Comparison of ENCODE assay signal across 26 cellular contexts in genomic region chr20:43190332-43190953, GRCh38. TPM values are rescaled to one million over a fixed set of nuclear protein-coding genes. Genes with fewer than 3 reads are reported as not detected.
DNase-seq lines count a peak whose midpoint lies in the region; ATAC-seq and TF ChIP-seq lines count a peak whose summit lies in the region.
"Had no signal": no experiment of that assay in that cellular context is flagged by ENCODE, and none has a peak within 500 bp of the region (broad histone marks: within the 10 kb centered on the region; RNA-seq: fewer than 3 reads in every experiment).

No MANE protein-coding gene starts in this region.

- H3K4me3 ChIP-seq in GM23338 = peak overlapping the region; percentile 50
- peak overlapping the region; percentile 48 for H3K4me3 ChIP-seq in neural progenitor cell
- no peak overlapping the region for H3K4me3 ChIP-seq in OCI-LY7 (ENCODE audit: low read depth, low read length, poor library complexity, severe bottlenecking)
- H3K4me3 ChIP-seq in right cardiac atrium (ENCODE audit: low read length) = no peak overlapping the region
- H3K4me3 ChIP-seq: pancreas, sigmoid colon had no signal

- H3K27me3 Mint-ChIP-seq in GM23338 (ENCODE audit: insufficient read depth, low read depth, poor library complexity) = peaks cover 22% of the 10 kb centered on the region
- H3K27me3 Mint-ChIP-seq in glutamatergic neuron (ENCODE audit: unreplicated experiment) = peaks cover 12% of the 10 kb centered on the region
- H3K27me3 Mint-ChIP-seq in neural progenitor cell (ENCODE audit: insufficient read depth, low read depth) = peaks cover 36% of the 10 kb centered on the region
- H3K27me3 Mint-ChIP-seq in natural killer cell (ENCODE audit: low read depth in 2 of 2) = peaks cover 30 to 41% of the 10 kb centered on the region in 2 donors

- H3K27ac ChIP-seq in GM23338 (ENCODE audit: low read depth) (no peak overlapping the region), neural progenitor cell (no peak overlapping the region), OCI-LY7 (ENCODE audit: low read depth, low read length, poor library complexity, severe bottlenecking) (no peak overlapping the region), right cardiac atrium (ENCODE audit: low read length) (no peak overlapping the region)
- H3K27ac ChIP-seq: C4-2B, foreskin keratinocyte, pancreas, sigmoid colon had no signal

- H4K20me1 ChIP-seq in GM23338 (replicated peaks; ENCODE audit: insufficient read depth) = no peaks in the 10 kb centered on the region
- peaks cover 14% of the 10 kb centered on the region for H4K20me1 ChIP-seq in neural progenitor cell (ENCODE audit: low read depth)
- H4K20me1 ChIP-seq in OCI-LY7 (ENCODE audit: insufficient read depth, low read length) = no peaks in the 10 kb centered on the region

- H3K36me3 ChIP-seq in GM23338 (ENCODE audit: insufficient read depth) (no peaks in the 10 kb centered on the region), neural progenitor cell (no peaks in the 10 kb centered on the region), OCI-LY7 (ENCODE audit: insufficient read depth, low read length) (no peaks in the 10 kb centered on the region)
- H3K36me3 ChIP-seq: pancreas, sigmoid colon had no signal

- H3K4me2 ChIP-seq in GM23338 (peak overlapping the region; percentile 74), neural progenitor cell (peak overlapping the region; percentile 92), OCI-LY7 (ENCODE audit: low read length) (no peak overlapping the region)

- H3F3A ChIP-seq in GM23338 (replicated peaks; ENCODE audit: low read depth) (no peaks in the 10 kb centered on the region), neural progenitor cell (ENCODE audit: low read depth) (no peaks in the 10 kb centered on the region)

- no peak overlapping the region for H3K9ac ChIP-seq in neural progenitor cell

- no TSS peak for BruUV-seq in OCI-LY7 (replicated peaks; lab: Mats Ljungman, UMichigan)

- H3K36me3 Mint-ChIP-seq in GM23338 (ENCODE audit: low read depth) (peaks cover 14% of the 10 kb centered on the region; the same call in 2 of the 3 replicates), glutamatergic neuron (ENCODE audit: unreplicated experiment) (no peaks in the 10 kb centered on the region), neural progenitor cell (no peaks in the 10 kb centered on the region), natural killer cell (no peaks in the 10 kb centered on the region)

- H3K4me1 ChIP-seq in GM23338 (ENCODE audit: insufficient read depth) (no peaks in the 10 kb centered on the region), neural progenitor cell (no peaks in the 10 kb centered on the region), OCI-LY7 (ENCODE audit: insufficient read depth, low read length, poor library complexity, severe bottlenecking) (no peaks in the 10 kb centered on the region), right cardiac atrium (ENCODE audit: control insufficient read depth, insufficient read depth, low read length) (peaks cover 2% of the 10 kb centered on the region)
- H3K4me1 ChIP-seq: foreskin keratinocyte had no signal

- H2AFZ ChIP-seq in GM23338 (no peak overlapping the region), neural progenitor cell (replicated peaks) (peak overlapping the region; percentile 79), OCI-LY7 (ENCODE audit: low read length) (no peak overlapping the region)

- H3K9me3 ChIP-seq in neural progenitor cell (ENCODE audit: low read depth) = no peaks in the 10 kb centered on the region
- H3K9me3 ChIP-seq in OCI-LY7 (ENCODE audit: low read length) = no peaks in the 10 kb centered on the region
- H3K9me3 ChIP-seq in right cardiac atrium (ENCODE audit: control insufficient read depth, low read length) = no peaks in the 10 kb centered on the region
- H3K9me3 ChIP-seq: pancreas, sigmoid colon had no signal

- ATAC-seq in GM23338 (no peak), right cardiac atrium (no peak), natural killer cell (no peak)
- ATAC-seq: pancreas had no signal

- intact Hi-C loops in OCI-LY7 (cut with micrococcal nuclease; ENCODE audit: unreplicated experiment) (no loop called here), right cardiac atrium (cut with DNase I) (no loop called here), natural killer cell (cut with micrococcal nuclease) (no loop called here)

- peaks cover 41% of the 10 kb centered on the region for H3K27me3 ChIP-seq in GM23338 (ENCODE audit: insufficient read depth)
- H3K27me3 ChIP-seq in neural progenitor cell = peaks cover 68% of the 10 kb centered on the region
- no peaks in the 10 kb centered on the region for H3K27me3 ChIP-seq in right cardiac atrium (ENCODE audit: control insufficient read depth, insufficient read depth)

- DNase-seq in GM23338 (ENCODE audit: low spot score) (peak; percentile 1), NCI-H526 (lab: John Stamatoyannopoulos, UW) (peak; percentile 34 to 79), glutamatergic neuron (peak; percentile 17), neural progenitor cell (ENCODE audit: low spot score) (peak; percentile 16), OCI-LY7 (ENCODE audit: low spot score) (no peak), right cardiac atrium (no peak), natural killer cell (no peak)
- DNase-seq: activated CD4-positive, alpha-beta T cell treated with anti-CD3 and anti-CD28 coated beads for 1 hour; activated CD8-positive, alpha-beta memory T cell treated with anti-CD3 and anti-CD28 coated beads for 24 hours; activated naive CD4-positive, alpha-beta T cell treated with anti-CD3 and anti-CD28 coated beads for 36 hours; activated T-cell treated with anti-CD3 and anti-CD28 coated beads, Interleukin-2, amount 50 U/mL, for 48 hours; aorta; foreskin keratinocyte; hippocampal formation; IMR-90; kidney glomerular epithelial cell; mammary epithelial cell; NCI-H2171 treated with DMSO at 0.1 percent for 48 hours; NCI-H69; OCI-M1; SHP77; sigmoid colon had no signal

- TF ChIP-seq CTCF in GM23338 (conservative IDR thresholded peaks at IDR 0.05; ENCODE audit: low read depth in 2 of 2) (no peak), glutamatergic neuron (IDR thresholded peaks at IDR 0.05; ENCODE audit: partially characterized antibody, unreplicated experiment) (no peak), neural progenitor cell (IDR thresholded peaks at IDR 0.05) (no peak), OCI-LY7 (conservative IDR thresholded peaks at IDR 0.05; ENCODE audit: low read length) (no peak), natural killer cell (IDR thresholded peaks at IDR 0.05) (no peak)

- H3K27ac Mint-ChIP-seq in GM23338 = no peak overlapping the region
- H3K27ac Mint-ChIP-seq in glutamatergic neuron (ENCODE audit: unreplicated experiment) = no peak overlapping the region
- H3K27ac Mint-ChIP-seq in neural progenitor cell = no peak overlapping the region
- H3K27ac Mint-ChIP-seq in natural killer cell = no peak overlapping the region
- H3K27ac Mint-ChIP-seq: activated naive CD4-positive, alpha-beta T cell treated with anti-CD3 and anti-CD28 coated beads for 36 hours had no signal

- CTCF ChIA-PET in OCI-LY7 (lab: Charles Lee; ENCODE audit: unreplicated experiment) = no interaction called here

- POLR2A ChIA-PET in OCI-LY7 (lab: Charles Lee) = no interaction called here

- H3K4me3 Mint-ChIP-seq in GM23338 (peak overlapping the region; percentile 67), glutamatergic neuron (ENCODE audit: unreplicated experiment) (peak overlapping the region; percentile 77), neural progenitor cell (peak overlapping the region; percentile 84), natural killer cell (no peak overlapping the region)
- H3K4me3 Mint-ChIP-seq: activated naive CD4-positive, alpha-beta T cell treated with anti-CD3 and anti-CD28 coated beads for 36 hours; central memory CD8-positive, alpha-beta T cell had no signal

- H3K79me2 ChIP-seq in GM23338 (replicated peaks; ENCODE audit: insufficient read depth) (no peaks in the 10 kb centered on the region), neural progenitor cell (ENCODE audit: low read depth) (no peaks in the 10 kb centered on the region), OCI-LY7 (ENCODE audit: insufficient read depth, low read depth, low read length) (no peaks in the 10 kb centered on the region)

- H3K9me2 ChIP-seq in GM23338 (ENCODE audit: insufficient read depth) (no peaks in the 10 kb centered on the region), OCI-LY7 (ENCODE audit: insufficient read depth, low read length) (no peaks in the 10 kb centered on the region)

- H3K9me3 Mint-ChIP-seq in GM23338 (peaks cover 86% of the 10 kb centered on the region), glutamatergic neuron (ENCODE audit: unreplicated experiment) (peaks cover 9% of the 10 kb centered on the region), neural progenitor cell (no peaks in the 10 kb centered on the region), natural killer cell (no peaks in the 10 kb centered on the region)
- H3K9me3 Mint-ChIP-seq: activated naive CD4-positive, alpha-beta T cell treated with anti-CD3 and anti-CD28 coated beads for 36 hours; central memory CD8-positive, alpha-beta T cell had no signal

- no peaks in the 10 kb centered on the region; the same call in 2 of the 3 replicates for H3K4me1 Mint-ChIP-seq in GM23338
- H3K4me1 Mint-ChIP-seq in glutamatergic neuron (ENCODE audit: low read depth, unreplicated experiment) = peaks cover 8% of the 10 kb centered on the region
- peaks cover 9% of the 10 kb centered on the region for H3K4me1 Mint-ChIP-seq in neural progenitor cell
- no peaks in the 10 kb centered on the region for H3K4me1 Mint-ChIP-seq in natural killer cell

- WGBS in right cardiac atrium = 12% methylated on average over 24 of the region's 24 CpGs

TF ChIP-seq in GM23338, 12 proteins besides CTCF, POLR2A, EP300 and RAD21:
- TF ChIP-seq, protein P1, sequence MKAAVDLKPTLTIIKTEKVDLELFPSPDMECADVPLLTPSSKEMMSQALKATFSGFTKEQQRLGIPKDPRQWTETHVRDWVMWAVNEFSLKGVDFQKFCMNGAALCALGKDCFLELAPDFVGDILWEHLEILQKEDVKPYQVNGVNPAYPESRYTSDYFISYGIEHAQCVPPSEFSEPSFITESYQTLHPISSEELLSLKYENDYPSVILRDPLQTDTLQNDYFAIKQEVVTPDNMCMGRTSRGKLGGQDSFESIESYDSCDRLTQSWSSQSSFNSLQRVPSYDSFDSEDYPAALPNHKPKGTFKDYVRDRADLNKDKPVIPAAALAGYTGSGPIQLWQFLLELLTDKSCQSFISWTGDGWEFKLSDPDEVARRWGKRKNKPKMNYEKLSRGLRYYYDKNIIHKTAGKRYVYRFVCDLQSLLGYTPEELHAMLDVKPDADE (IDR thresholded peaks at IDR 0.05) = no peak

RNA-seq across cellular contexts. Expression of gene PTPRT, which starts 0.7 kb away (rescaled TPM):
- total RNA-seq in GM23338 (2014; rRNA removed; shearing (Covaris generic)) = not detected in 2 replicates
- not detected in 2 replicates for polyA plus RNA-seq in GM23338 (2016; fragmentation: Nextera tagmentation; extraction: Ambion mirVana)
- total RNA-seq in glutamatergic neuron (ENCODE audit: unreplicated experiment) = 1.9 TPM
- total RNA-seq in neural progenitor cell (ENCODE audit: low replicate concordance) = 0.37 and 1.1 TPM in 2 replicates
- not detected in 2 replicates for total RNA-seq in OCI-LY7 (2014; rRNA removed; shearing (Covaris generic))
- not detected in 2 replicates for total RNA-seq in OCI-LY7 (2022)
- under 1 TPM; 0.06 to 0.40 (median 0.20) TPM for total RNA-seq in right cardiac atrium
- polyA plus RNA-seq in right cardiac atrium = 0.07 TPM
- not detected for total RNA-seq in natural killer cell
- total RNA-seq: activated naive CD4-positive, alpha-beta T cell treated with anti-CD3 and anti-CD28 coated beads for 36 hours; foreskin keratinocyte; IMR-90; myocyte had no signal
- polyA plus RNA-seq: foreskin keratinocyte, IMR-90, mammary epithelial cell had no signal

Comparison
In these comparisons a context has a peak if more than half of its experiments do, and no peak if none do; other contexts are left out.
1. DNase-seq: peak in GM23338 (single experiment), NCI-H526 (2 of 2), glutamatergic neuron (single experiment) and neural progenitor cell (single experiment); none in OCI-LY7 (single experiment), right cardiac atrium (0 of 3) and natural killer cell (single experiment).
2. H3K4me3 ChIP-seq: peak in GM23338 (single experiment) and neural progenitor cell (single experiment); none in OCI-LY7 (single experiment) and right cardiac atrium (single experiment).